In the genomic region with DNA sequence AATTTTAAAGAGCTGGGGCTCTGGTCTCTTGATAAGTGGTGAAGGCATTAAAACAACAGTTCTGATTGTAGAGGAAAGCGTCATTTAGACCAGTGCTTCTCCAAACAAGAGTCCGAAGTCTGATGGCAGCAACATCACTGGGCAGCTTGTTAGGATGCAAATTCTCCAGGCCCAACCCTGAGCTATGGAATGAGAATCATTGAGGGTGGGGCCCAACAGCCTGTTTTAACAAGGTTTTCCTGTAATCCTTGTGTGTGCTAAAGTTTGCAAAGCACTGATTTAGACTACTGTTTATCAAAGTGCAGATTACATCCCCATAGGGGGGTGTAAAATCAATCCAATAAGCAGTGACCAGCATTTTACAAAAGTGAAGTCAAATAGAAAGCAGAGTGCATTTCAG, we compare ENCODE assay signal across 26 cellular contexts. TPM values are rescaled to one million over a fixed set of nuclear protein-coding genes. Genes with fewer than 3 reads are reported as not detected.
DNase-seq lines count a peak whose midpoint lies in the region; FAIRE-seq and TF ChIP-seq lines count a peak whose summit lies in the region.
"Had no signal": no experiment of that assay in that cellular context is flagged by ENCODE, and none has a peak within 500 bp of the region (broad histone marks: within the 10 kb centered on the region; RNA-seq: fewer than 3 reads in every experiment).

No MANE protein-coding gene starts in this region.

- H3K4me1 ChIP-seq in Karpas-422 (ENCODE audit: low read length), result peaks cover 50% of the 10 kb centered on the region
- H3K4me1 ChIP-seq in mucosa of rectum (ENCODE audit: control insufficient read depth in 2 of 2, insufficient read depth in 2 of 2, low read length in 2 of 2), result peaks cover 18 to 26% of the 10 kb centered on the region in 2 donors
- H3K4me1 ChIP-seq: parathyroid adenoma had no signal

- H3K9me2 ChIP-seq in Karpas-422 (replicated peaks; ENCODE audit: insufficient read depth, low read length), result no peaks in the 10 kb centered on the region

- H3K79me2 ChIP-seq in Karpas-422 (ENCODE audit: low read length), result peaks cover 22% of the 10 kb centered on the region

- H3K27me3 ChIP-seq in Karpas-422 (ENCODE audit: low read length) (no peaks in the 10 kb centered on the region), bronchial epithelial cell (ENCODE audit: control insufficient read depth, insufficient read depth, low read length) (no peaks in the 10 kb centered on the region), mucosa of rectum (ENCODE audit: control insufficient read depth in 2 of 2, insufficient read depth in 2 of 2, low read length in 2 of 2) (no peaks in the 10 kb centered on the region)
- H3K27me3 ChIP-seq: gastroesophageal sphincter, right atrium auricular region, spleen had no signal

- no peak for FAIRE-seq in bronchial epithelial cell (lab: Jason Lieb, UNC)

- no peak for DNase-seq in Karpas-422
- DNase-seq in bronchial epithelial cell (ENCODE audit: low read depth), result peak; percentile 20
- no peak for DNase-seq in AG20443 (ENCODE audit: low spot score)
- DNase-seq in NCI-H524 treated with DMSO at 0.1 percent for 48 hours (lab: John Stamatoyannopoulos, UW), result no peak
- DNase-seq in NCI-H2171 treated with DMSO at 0.1 percent for 48 hours (lab: John Stamatoyannopoulos, UW), result no peak
- DNase-seq in retina, result no peak
- DNase-seq: activated CD8-positive, alpha-beta T cell treated with anti-CD3 and anti-CD28 coated beads, Interleukin-2, amount 10 ng/mL, durations not matched to agents 7 days and 5 days; amygdala; DMS79 treated with DMSO at 0.1 percent for 48 hours; effector CD4-positive, alpha-beta T cell; GF-D8; HCEC 1CT; kidney glomerular epithelial cell; NCI-H1092; NCI-H1694 treated with DMSO at 0.1 percent for 48 hours; PC-3; Right ventricle myocardium superior; spleen; stimulated activated CD8-positive, alpha-beta memory T cell treated with anti-CD3 and anti-CD28 coated beads, Interleukin-4, amount 100 ng/mL, for 48 hours; tibial artery had no signal

- H3K36me3 ChIP-seq in Karpas-422 (ENCODE audit: insufficient read depth, low read length), result no peaks in the 10 kb centered on the region; the same call in 1 of the 2 replicates
- no peaks in the 10 kb centered on the region for H3K36me3 ChIP-seq in bronchial epithelial cell (ENCODE audit: control insufficient read depth, insufficient read depth, low read length)
- H3K36me3 ChIP-seq in mucosa of rectum (ENCODE audit: control insufficient read depth in 2 of 2, insufficient read depth in 2 of 2, low read length in 2 of 2), result no peaks in the 10 kb centered on the region
- H3K36me3 ChIP-seq: gastroesophageal sphincter, right atrium auricular region, spleen, tibial artery had no signal

- no peak overlapping the region for H2AFZ ChIP-seq in Karpas-422 (ENCODE audit: low read length)
- H2AFZ ChIP-seq: parathyroid adenoma had no signal

- H3K4me3 ChIP-seq in Karpas-422 (ENCODE audit: low read length), result no peak overlapping the region
- H3K4me3 ChIP-seq in bronchial epithelial cell (ENCODE audit: low read depth, low read length), result no peak overlapping the region
- peak overlapping the region in 1 of 2 donors; percentile 37 for H3K4me3 ChIP-seq in mucosa of rectum (ENCODE audit: low read length in 2 of 2)
- H3K4me3 ChIP-seq: gastroesophageal sphincter, lung, right atrium auricular region, spleen, tibial artery had no signal

- H3K4me2 ChIP-seq in Karpas-422 (ENCODE audit: low read depth, low read length, poor library complexity, severe bottlenecking), result peak overlapping the region; percentile 19

- H4K20me1 ChIP-seq in Karpas-422 (ENCODE audit: insufficient read depth, low read depth, low read length), result peaks cover 4% of the 10 kb centered on the region; the same call in 1 of the 2 replicates

- no peaks in the 10 kb centered on the region for H3K9me3 ChIP-seq in Karpas-422 (ENCODE audit: low read length)
- H3K9me3 ChIP-seq in mucosa of rectum (ENCODE audit: control insufficient read depth in 2 of 2, low read length in 2 of 2), result no peaks in the 10 kb centered on the region
- H3K9me3 ChIP-seq: gastroesophageal sphincter, right atrium auricular region, spleen, tibial artery had no signal

- H3K9ac ChIP-seq in Karpas-422 (ENCODE audit: low read length) (0 out of 2 replicates have a peak overlapping the region, but pooled peaks have one; percentile 10), mucosa of rectum (ENCODE audit: low read depth in 1 of 2, low read length in 2 of 2) (peak overlapping the region; percentile 24 to 48)
- H3K9ac ChIP-seq: parathyroid adenoma had no signal

- peak overlapping the region; percentile 71; the same call in 1 of the 2 replicates for H3K27ac ChIP-seq in Karpas-422 (ENCODE audit: low read length)
- H3K27ac ChIP-seq in mucosa of rectum (ENCODE audit: low read depth in 2 of 2, low read length in 2 of 2), result peak overlapping the region; percentile 85 to 86
- H3K27ac ChIP-seq: C4-2B, gastroesophageal sphincter, parathyroid adenoma, right atrium auricular region, spleen, tibial artery had no signal

- no peak for TF ChIP-seq CTCF in bronchial epithelial cell (IDR thresholded peaks at IDR 0.05; ENCODE audit: insufficient read depth, low read length, severe bottlenecking)

RNA-seq across cellular contexts. Expression of a gene that starts 2.6 kb away (rescaled TPM):
- total RNA-seq in Karpas-422 (2014; rRNA removed; shearing (Covaris generic); ENCODE audit: low replicate concordance), result 43.0 and 45.3 TPM in 2 replicates
- 18.4 and 23.4 TPM in 2 replicates for total RNA-seq in bronchial epithelial cell
